Comparison of ENCODE assay signal across 21 cellular contexts in the genomic region with DNA sequence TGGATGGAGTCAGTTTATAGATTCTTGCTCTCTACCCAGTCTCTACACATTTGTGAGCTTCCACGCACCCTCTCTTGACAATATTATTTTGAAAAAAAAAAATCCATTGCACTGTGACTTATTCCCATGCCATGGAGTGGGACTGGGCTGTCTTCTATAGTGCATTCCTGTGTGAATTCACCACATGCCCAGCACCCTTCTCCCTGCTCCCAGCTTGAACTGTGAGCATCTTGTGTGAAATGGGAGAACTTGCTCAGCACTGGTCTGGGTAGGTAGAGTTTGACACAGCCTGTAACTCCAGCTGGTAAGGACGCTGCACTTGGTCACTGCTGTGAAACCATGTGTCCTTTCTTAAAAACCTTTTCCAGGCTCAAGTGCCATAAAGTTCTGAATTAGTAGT.
DNase-seq lines count a peak whose midpoint lies in the region; ATAC-seq and TF ChIP-seq lines count a peak whose summit lies in the region.
"Had no signal": no experiment of that assay in that cellular context is flagged by ENCODE, and none has a peak within 500 bp of the region (broad histone marks: within the 10 kb centered on the region; RNA-seq: fewer than 3 reads in every experiment).

No MANE protein-coding gene starts in this region.

- peak; percentile 18 for DNase-seq in activated CD8-positive, alpha-beta memory T cell treated with anti-CD3 and anti-CD28 coated beads, Interleukin-2, amount 10 ng/mL, durations not matched to agents 7 days and 5 days
- no peak for DNase-seq in activated CD8-positive, alpha-beta memory T cell treated with anti-CD3 and anti-CD28 coated beads for 24 hours
- no peak for DNase-seq in chondrocyte (ENCODE audit: low spot score)
- no peak for DNase-seq in activated T-cell treated with anti-CD3 and anti-CD28 coated beads, Interleukin-2, amount 50 U/mL, for 48 hours
- DNase-seq in middle frontal gyrus (ENCODE audit: extremely low spot score, low spot score) = no peak
- no peak for DNase-seq in T-helper 2 cell
- DNase-seq in 8988T = no peak
- DNase-seq: DMS 273 treated with DMSO at 0.1 percent for 48 hours, DND-41, GOT3, NCI-H1105, NCI-H2029 treated with DMSO at 0.1 percent for 48 hours, NCI-H226, NCI-H510A treated with DMSO at 0.1 percent for 48 hours, NCI-H82 had no signal

- no peak overlapping the region for H3K4me3 Mint-ChIP-seq in activated CD8-positive, alpha-beta memory T cell treated with anti-CD3 and anti-CD28 coated beads, Interleukin-2, amount 10 ng/mL, durations not matched to agents 7 days and 5 days
- H3K4me3 Mint-ChIP-seq in chondrocyte (ENCODE audit: unreplicated experiment) (no peak overlapping the region), nephron (no peak overlapping the region)
- H3K4me3 Mint-ChIP-seq: B cell, IgD-negative memory B cell had no signal

- H3K36me3 Mint-ChIP-seq in activated CD8-positive, alpha-beta memory T cell treated with anti-CD3 and anti-CD28 coated beads, Interleukin-2, amount 10 ng/mL, durations not matched to agents 7 days and 5 days = no peaks in the 10 kb centered on the region
- H3K36me3 Mint-ChIP-seq in chondrocyte (ENCODE audit: low read depth) (peaks cover 6% of the 10 kb centered on the region), nephron (ENCODE audit: low read depth) (peaks cover 21% of the 10 kb centered on the region)
- H3K36me3 Mint-ChIP-seq: IgD-negative memory B cell had no signal

- CTCF ChIA-PET in activated CD8-positive, alpha-beta memory T cell treated with anti-CD3 and anti-CD28 coated beads, Interleukin-2, amount 10 ng/mL, durations not matched to agents 7 days and 5 days (lab: Charles Lee) = no interaction called here

- TF ChIP-seq CTCF in chondrocyte (IDR thresholded peaks at IDR 0.05) (no peak), nephron (IDR thresholded peaks at IDR 0.05; ENCODE audit: unreplicated experiment in 3 of 3) (no peak)

- no peaks in the 10 kb centered on the region for H3K4me1 Mint-ChIP-seq in activated CD8-positive, alpha-beta memory T cell treated with anti-CD3 and anti-CD28 coated beads, Interleukin-2, amount 10 ng/mL, durations not matched to agents 7 days and 5 days
- peaks cover 84% of the 10 kb centered on the region for H3K4me1 Mint-ChIP-seq in chondrocyte (ENCODE audit: low read depth)
- peaks cover 85% of the 10 kb centered on the region for H3K4me1 Mint-ChIP-seq in nephron
- H3K4me1 Mint-ChIP-seq: IgD-negative memory B cell had no signal

- H3K27me3 Mint-ChIP-seq in activated CD8-positive, alpha-beta memory T cell treated with anti-CD3 and anti-CD28 coated beads, Interleukin-2, amount 10 ng/mL, durations not matched to agents 7 days and 5 days = peaks cover 7% of the 10 kb centered on the region
- H3K27me3 Mint-ChIP-seq in chondrocyte (ENCODE audit: low read depth) (no peaks in the 10 kb centered on the region), nephron (ENCODE audit: low read depth) (peaks cover 4% of the 10 kb centered on the region)

- no peak overlapping the region for H3K27ac Mint-ChIP-seq in activated CD8-positive, alpha-beta memory T cell treated with anti-CD3 and anti-CD28 coated beads, Interleukin-2, amount 10 ng/mL, durations not matched to agents 7 days and 5 days
- H3K27ac Mint-ChIP-seq in chondrocyte (ENCODE audit: unreplicated experiment) (peak overlapping the region; percentile 92), nephron (peak overlapping the region; percentile 64 to 90 (median 84))
- H3K27ac Mint-ChIP-seq: B cell, IgD-negative memory B cell had no signal

- no peak for ATAC-seq in activated CD8-positive, alpha-beta memory T cell treated with anti-CD3 and anti-CD28 coated beads, Interleukin-2, amount 10 ng/mL, durations not matched to agents 7 days and 5 days
- ATAC-seq: HCT116, Panc1, SK-N-SH treated with all-trans-retinoic acid at 6 μM for 48 hours had no signal

- no peaks in the 10 kb centered on the region for H3K9me3 Mint-ChIP-seq in activated CD8-positive, alpha-beta memory T cell treated with anti-CD3 and anti-CD28 coated beads, Interleukin-2, amount 10 ng/mL, durations not matched to agents 7 days and 5 days (ENCODE audit: low read depth)
- H3K9me3 Mint-ChIP-seq in chondrocyte (ENCODE audit: low read depth) (no peaks in the 10 kb centered on the region), nephron (no peaks in the 10 kb centered on the region)
